Comparison of ENCODE assay signal across 16 cellular contexts in genomic region chr12:115155665-115156645, GRCh38.
DNase-seq lines count a peak whose midpoint lies in the region; TF ChIP-seq lines count a peak whose summit lies in the region.
"Had no signal": no experiment of that assay in that cellular context is flagged by ENCODE, and none has a peak within 500 bp of the region (broad histone marks: within the 10 kb centered on the region; RNA-seq: fewer than 3 reads in every experiment).

No MANE protein-coding gene starts in this region.

- no peaks in the 10 kb centered on the region for H3K27me3 Mint-ChIP-seq in HFFc6 (ENCODE audit: insufficient read depth)

- DNase-seq in AG04449 (ENCODE audit: low read depth, low spot score) = peak; percentile 61
- peak; percentile 99 for DNase-seq in HFFc6
- DNase-seq in amniotic epithelial cell (ENCODE audit: low read depth) = peak; percentile 95
- DNase-seq in iPS DF 19.7 (ENCODE audit: low read depth, low spot score) = peak; percentile 15
- DNase-seq in OCI-M1 (lab: John Stamatoyannopoulos, UW) = no peak
- DNase-seq in dorsolateral prefrontal cortex = no peak
- no peak for DNase-seq in D341Med (ENCODE audit: low spot score)
- no peak for DNase-seq in hypothalamus (lab: John Stamatoyannopoulos, UW)
- DNase-seq: activated naive CD4-positive, alpha-beta T cell; GDM1; H9; midbrain; NCI-H187; NK-92 treated with Interleukin-12 subunit alpha and Interleukin-12 subunit beta, amount 100 ng/mL, for 24 hours; T-helper 1 cell had no signal

- TF ChIP-seq CTCF in AG04449 (IDR thresholded peaks at IDR 0.05; ENCODE audit: insufficient read depth, low read length, missing control alignments) (no peak), HFFc6 (IDR thresholded peaks at IDR 0.05) (no peak), dorsolateral prefrontal cortex (IDR thresholded peaks at IDR 0.05 in 54 of 56, conservative IDR thresholded peaks at IDR 0.05 in 2 of 56; ENCODE audit: low read depth in 1 of 56, partially characterized antibody in 56 of 56) (no peak)

- H3K36me3 Mint-ChIP-seq in HFFc6 (ENCODE audit: low read depth) = peaks cover 6% of the 10 kb centered on the region; the same call in 1 of the 2 replicates

- no peaks in the 10 kb centered on the region for H3K9me3 Mint-ChIP-seq in HFFc6
- H3K9me3 Mint-ChIP-seq: H9 had no signal

- peaks cover 38% of the 10 kb centered on the region for H3K4me1 Mint-ChIP-seq in HFFc6 (ENCODE audit: low read depth)

- CTCF ChIA-PET in AG04449 (lab: Yijun Ruan, JAX) = interaction anchor here (1.4 kb wide), 1 partner anchor 485 kb away, joined by 3 read pairs; no protein-coding TSS in a partner anchor

- H3K4me3 Mint-ChIP-seq in HFFc6 = peak overlapping the region; percentile 47; the same call in 1 of the 2 replicates
- H3K4me3 Mint-ChIP-seq: H9 had no signal

- peak overlapping the region; percentile 95 for H3K27ac Mint-ChIP-seq in HFFc6
- H3K27ac Mint-ChIP-seq: H9 had no signal

- no peak overlapping the region for H3K27ac ChIP-seq in dorsolateral prefrontal cortex
- H3K27ac ChIP-seq: prostate gland had no signal

- intact Hi-C loops in dorsolateral prefrontal cortex (cut with DNase I) = no loop called here

- H3K27me3 ChIP-seq in dorsolateral prefrontal cortex = peaks cover 0 to 23% (median 0%) of the 10 kb centered on the region in 45 donors

- H3K4me3 ChIP-seq in AG04449 (ENCODE audit: low read depth, low read length) (no peak overlapping the region), dorsolateral prefrontal cortex (no peak overlapping the region)
- H3K4me3 ChIP-seq: prostate gland had no signal

- POLR2A ChIA-PET in AG04449 (lab: Yijun Ruan, JAX) = interaction anchor here (0.7 to 1.8 kb wide), 6 partner anchors 11 to 472 kb away, joined by 3 to 25 read pairs (median 3); partner anchors contain the start of gene TBX3

Comparison
In these comparisons a context has a peak if more than half of its experiments do, and no peak if none do; other contexts are left out.
1. DNase-seq: peak in AG04449 (single experiment), HFFc6 (single experiment), amniotic epithelial cell (single experiment) and iPS DF 19.7 (single experiment); none in OCI-M1 (single experiment), dorsolateral prefrontal cortex (0 of 10), D341Med (single experiment) and hypothalamus (0 of 51).